ENCODE assay signal across 28 cellular contexts in genomic region chr4:4328840-4329239, GRCh38. TPM values are rescaled to one million over a fixed set of nuclear protein-coding genes. Genes with fewer than 3 reads are reported as not detected.
"Had no signal": no experiment of that assay in that cellular context is flagged by ENCODE, and none has a peak within 500 bp of the region (broad histone marks: within the 10 kb centered on the region; RNA-seq: fewer than 3 reads in every experiment).

No MANE protein-coding gene starts in this region.

- H3K4me3 ChIP-seq: colonic mucosa, esophagus squamous epithelium, heart right ventricle, lower lobe of right lung, prostate gland, right atrium auricular region, skin epidermis, spleen, testis, tibial artery had no signal

- H3K27me3 ChIP-seq: colonic mucosa, esophagus squamous epithelium, heart right ventricle, right atrium auricular region, spleen, testis, tibial artery had no signal

- H3K27ac Mint-ChIP-seq: dendritic cell treated with granulocyte-macrophage colony-stimulating factor and Interleukin-4, amounts not matched to agents 40 ng/mL and 50 ng/mL, for 4 days; naive B cell; natural killer cell treated with Interleukin-12 subunit alpha and Interleukin-12 subunit beta and Interleukin-15 and Interleukin-18, amount 100 ng/mL, for 72 hours; stimulated activated memory B cell treated with anti-CD40 and anti-IgM and Interleukin-4, amounts not matched to agents 10 μg/mL and 1 μg/mL and 100 μg/mL, for 72 hours; type B pancreatic cell had no signal

- H3K9me3 ChIP-seq: colonic mucosa, esophagus squamous epithelium, lower lobe of right lung, neutrophil, prostate gland, right atrium auricular region, spleen, testis had no signal

- H3K27ac ChIP-seq: colonic mucosa, esophagus squamous epithelium, heart right ventricle, lower lobe of right lung, neutrophil, parathyroid adenoma, prostate gland, right atrium auricular region, skin epidermis, testis, tibial artery had no signal

- H3K4me1 Mint-ChIP-seq: naive B cell; stimulated activated memory B cell treated with anti-CD40 and anti-IgM and Interleukin-4, amounts not matched to agents 10 μg/mL and 1 μg/mL and 100 μg/mL, for 72 hours had no signal

- H3K36me3 ChIP-seq: colonic mucosa, esophagus squamous epithelium, heart right ventricle, lower lobe of right lung, neutrophil, prostate gland, right atrium auricular region, spleen, tibial artery had no signal

- H3K4me1 ChIP-seq: colonic mucosa, esophagus squamous epithelium, lower lobe of right lung, parathyroid adenoma, prostate gland, right atrium auricular region, tibial artery had no signal

- H2AFZ ChIP-seq: parathyroid adenoma had no signal

- H3K27me3 Mint-ChIP-seq: natural killer cell treated with Interleukin-12 subunit alpha and Interleukin-12 subunit beta and Interleukin-15 and Interleukin-18, amount 100 ng/mL, for 72 hours; type B pancreatic cell had no signal

- H3K4me3 Mint-ChIP-seq: dendritic cell treated with granulocyte-macrophage colony-stimulating factor and Interleukin-4, amounts not matched to agents 40 ng/mL and 50 ng/mL, for 4 days; naive B cell; natural killer cell treated with Interleukin-12 subunit alpha and Interleukin-12 subunit beta and Interleukin-15 and Interleukin-18, amount 100 ng/mL, for 72 hours; neural crest cell; stimulated activated memory B cell treated with anti-CD40 and anti-IgM and Interleukin-4, amounts not matched to agents 10 μg/mL and 1 μg/mL and 100 μg/mL, for 72 hours; type B pancreatic cell had no signal

- H3K9me3 Mint-ChIP-seq: dendritic cell treated with granulocyte-macrophage colony-stimulating factor and Interleukin-4, amounts not matched to agents 40 ng/mL and 50 ng/mL, for 4 days; natural killer cell treated with Interleukin-12 subunit alpha and Interleukin-12 subunit beta and Interleukin-15 and Interleukin-18, amount 100 ng/mL, for 72 hours; neural crest cell; type B pancreatic cell had no signal

- H3K36me3 Mint-ChIP-seq: natural killer cell treated with Interleukin-12 subunit alpha and Interleukin-12 subunit beta and Interleukin-15 and Interleukin-18, amount 100 ng/mL, for 72 hours had no signal

- DNase-seq: colonic mucosa; effector CD8-positive, alpha-beta T cell; esophagus squamous epithelium; foreskin melanocyte; glutamatergic neuron; heart right ventricle; hippocampal formation; kidney glomerular epithelial cell; left ventricle myocardium superior; lower lobe of right lung; naive B cell; spleen; stimulated activated CD4-positive, alpha-beta T cell treated with anti-CD3 and anti-CD28 coated beads, Interleukin-4, amount 100 ng/mL, for 4 hours; stimulated activated naive CD8-positive, alpha-beta T cell treated with anti-CD3 and anti-CD28 coated beads, Interleukin-15, Interleukin-2, amounts not matched to agents 100 U/mL and 50 U/mL, for 24 hours; substantia nigra; testis had no signal

- H3K79me2 ChIP-seq: parathyroid adenoma had no signal

- ATAC-seq: heart right ventricle; left ventricle myocardium superior; lower lobe of right lung; natural killer cell treated with Interleukin-12 subunit alpha and Interleukin-12 subunit beta and Interleukin-15 and Interleukin-18, amount 100 ng/mL, for 72 hours; stimulated activated memory B cell treated with anti-CD40 and anti-IgM and Interleukin-4, amounts not matched to agents 10 μg/mL and 1 μg/mL and 100 μg/mL, for 72 hours; stimulated activated naive CD8-positive, alpha-beta T cell treated with anti-CD3 and anti-CD28 coated beads, Interleukin-15, Interleukin-2, amounts not matched to agents 100 U/mL and 50 U/mL, for 24 hours had no signal

RNA-seq across cellular contexts. Expression of gene NSG1, which starts 58.1 kb away (rescaled TPM):
- total RNA-seq: osteoblast had no signal
